In the genomic region with DNA sequence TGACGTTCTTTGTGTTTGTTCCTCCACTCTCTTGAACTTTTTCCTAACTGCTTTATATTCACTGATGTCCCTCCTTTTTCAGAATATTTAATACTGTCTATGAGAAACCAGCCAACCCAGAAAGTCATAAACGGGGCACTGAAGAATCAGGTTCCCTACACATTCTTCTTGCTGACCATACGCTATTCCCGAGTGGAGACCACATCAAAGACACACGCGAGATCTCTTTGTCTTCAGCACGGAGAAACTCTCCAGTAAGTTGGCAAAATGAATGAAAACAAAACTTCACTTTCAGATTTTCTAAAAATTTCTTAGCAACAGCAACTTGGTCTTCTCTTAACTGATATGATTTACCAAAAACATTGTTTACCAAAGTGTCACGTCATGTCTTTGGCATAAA, we compare ENCODE assay signal across 24 cellular contexts.
"Had no signal": no experiment of that assay in that cellular context is flagged by ENCODE, and none has a peak within 500 bp of the region (broad histone marks: within the 10 kb centered on the region; RNA-seq: fewer than 3 reads in every experiment).

No MANE protein-coding gene starts in this region.

- H3K27ac ChIP-seq: coronary artery, left lung, prostate gland, testis, tibial artery had no signal

- H3K4me3 ChIP-seq: coronary artery, gastrocnemius medialis, left lung, prostate gland, right atrium auricular region, smooth muscle cell, testis, tibial artery had no signal

- H3K9me3 Mint-ChIP-seq: effector memory CD8-positive, alpha-beta T cell; naive thymus-derived CD4-positive, alpha-beta T cell; type B pancreatic cell had no signal

- H3K9me3 ChIP-seq: gastrocnemius medialis, left lung, prostate gland, right atrium auricular region, testis, tibial artery had no signal

- H3K4me3 Mint-ChIP-seq: effector memory CD8-positive, alpha-beta T cell; naive thymus-derived CD4-positive, alpha-beta T cell; nephron progenitor cell; type B pancreatic cell had no signal

- DNase-seq: dermis blood vessel endothelial cell; effector memory CD8-positive, alpha-beta T cell; left cardiac atrium; left lung; mesenchymal stem cell; midbrain; naive thymus-derived CD4-positive, alpha-beta T cell; nephron progenitor cell; nucleus accumbens; stimulated activated CD4-positive, alpha-beta T cell treated with anti-CD3 and anti-CD28 coated beads, Interleukin-12 subunit alpha, Interleukin-12 subunit beta, amount 100 ng/mL, for 4 hours; stimulated activated CD4-positive, alpha-beta T cell treated with anti-CD3 and anti-CD28 coated beads, Interleukin-1b, Interleukin-23, amount 100 ng/mL, for 48 hours; stimulated activated CD4-positive, alpha-beta T cell treated with anti-CD3 and anti-CD28 coated beads, Interleukin-4, amount 100 ng/mL, for 1 hour; stimulated activated CD8-positive, alpha-beta memory T cell treated with anti-CD3 and anti-CD28 coated beads, Interleukin-4, amount 100 ng/mL, for 48 hours; stimulated activated naive CD4-positive, alpha-beta T cell treated with Interleukin-2 at 50 U/mL for 16 hours; substantia nigra; testis had no signal

- H3K27me3 Mint-ChIP-seq: type B pancreatic cell had no signal

- H3K27me3 ChIP-seq: gastrocnemius medialis, left lung, right atrium auricular region, testis, tibial artery had no signal

- H3K36me3 ChIP-seq: prostate gland had no signal

- ATAC-seq: effector memory CD8-positive, alpha-beta T cell; left lung; naive thymus-derived CD4-positive, alpha-beta T cell; sciatic nerve had no signal

- H3K27ac Mint-ChIP-seq: effector memory CD8-positive, alpha-beta T cell; naive thymus-derived CD4-positive, alpha-beta T cell; type B pancreatic cell had no signal

- H3K4me1 ChIP-seq: testis had no signal
